19 cellular contexts compared by ENCODE assay signal in genomic region chr15:77698481-77698880, GRCh38.
DNase-seq lines count a peak whose midpoint lies in the region; ATAC-seq and TF ChIP-seq lines count a peak whose summit lies in the region.
"Had no signal": no experiment of that assay in that cellular context is flagged by ENCODE, and none has a peak within 500 bp of the region (broad histone marks: within the 10 kb centered on the region; RNA-seq: fewer than 3 reads in every experiment).

No MANE protein-coding gene starts in this region.

- ATAC-seq in GM18867 (IDR thresholded peaks at IDR 0.05; ENCODE audit: unreplicated experiment): no peak
- ATAC-seq: A549; CD8-positive, alpha-beta T cell had no signal

- H3K4me1 ChIP-seq in H9 (ENCODE audit: insufficient read depth, low read length): no peaks in the 10 kb centered on the region
- H3K4me1 ChIP-seq in neuronal stem cell (ENCODE audit: control insufficient read depth in 2 of 2, insufficient read depth in 1 of 2, low read depth in 1 of 2, low read length in 2 of 2): peaks cover 0 to 2% of the 10 kb centered on the region in 2 donors
- H3K4me1 ChIP-seq: A549; BLaER1 treated with 17β-estradiol and CSF1 and Interleukin-3, amounts not matched to agents 10 nM and 100 nM had no signal

- H2BK12ac ChIP-seq in H9 (ENCODE audit: insufficient read length, low read depth, low read length): no peak overlapping the region
- no peak overlapping the region for H2BK12ac ChIP-seq in neuronal stem cell (ENCODE audit: low read length)

- H3K4me3 ChIP-seq in neuronal stem cell (ENCODE audit: low read length in 2 of 2): no peak overlapping the region
- H3K4me3 ChIP-seq: A549; BLaER1 treated with 17β-estradiol and CSF1 and Interleukin-3, amounts not matched to agents 10 nM and 100 nM had no signal

- H3K79me1 ChIP-seq in H9 (ENCODE audit: insufficient read depth, low read depth, low read length, poor library complexity, severe bottlenecking) (no peaks in the 10 kb centered on the region), neuronal stem cell (ENCODE audit: low read depth, low read length) (no peaks in the 10 kb centered on the region)

- no peak overlapping the region for H2BK20ac ChIP-seq in H9 (ENCODE audit: low read depth, low read length, poor library complexity, severe bottlenecking)

- H3K4me1 Mint-ChIP-seq in H9: peaks cover 4 to 18% of the 10 kb centered on the region in 2 experiments
- H3K4me1 Mint-ChIP-seq: B cell had no signal

- H2AFZ ChIP-seq in H9 (ENCODE audit: low read length): no peak overlapping the region
- H2AFZ ChIP-seq in neuronal stem cell (ENCODE audit: low read length): no peak overlapping the region

- H3K27ac Mint-ChIP-seq in H9: peak overlapping the region in 1 of 3 experiments; percentile 32; a peak in 2 of 7 replicates
- H3K27ac Mint-ChIP-seq: B cell; CD4-positive, alpha-beta T cell; CD8-positive, alpha-beta T cell had no signal

- H3K27me3 Mint-ChIP-seq in H9 (ENCODE audit: low read depth): peaks cover 3% of the 10 kb centered on the region; the same call in 1 of the 2 replicates

- no peak overlapping the region for H3K23ac ChIP-seq in H9 (ENCODE audit: insufficient read length, low read depth, low read length)
- H3K23ac ChIP-seq in neuronal stem cell (ENCODE audit: low read depth, low read length, poor library complexity): peak overlapping the region; percentile 4

- H4K8ac ChIP-seq in H9 (replicated peaks; ENCODE audit: insufficient read length, low read depth, low read length) (no peak overlapping the region), neuronal stem cell (ENCODE audit: low read depth, low read length) (no peak overlapping the region)

- H4K5ac ChIP-seq in H9 (ENCODE audit: insufficient read length, low read depth, low read length): no peak overlapping the region

- no peak overlapping the region for H3K18ac ChIP-seq in H9 (ENCODE audit: insufficient read length, low read depth, low read length)
- H3K18ac ChIP-seq in neuronal stem cell (ENCODE audit: low read length): peak overlapping the region; percentile 51

- no peaks in the 10 kb centered on the region; a peak in 1 of 7 replicates for H3K36me3 Mint-ChIP-seq in H9 (ENCODE audit: insufficient read depth in 1 of 3, low read depth in 3 of 3)
- H3K36me3 Mint-ChIP-seq: CD8-positive, alpha-beta T cell had no signal

- H2BK120ac ChIP-seq in H9 (ENCODE audit: low read depth, low read length, poor library complexity, severe bottlenecking): no peak overlapping the region
- no peak overlapping the region for H2BK120ac ChIP-seq in neuronal stem cell (ENCODE audit: low read depth, low read length)

- H2BK5ac ChIP-seq in H9 (ENCODE audit: insufficient read length, low read length): no peak overlapping the region
- H2BK5ac ChIP-seq in neuronal stem cell (ENCODE audit: low read length): peak overlapping the region; percentile 50

- no peak overlapping the region for H3K4me3 Mint-ChIP-seq in H9
- H3K4me3 Mint-ChIP-seq: B cell; CD4-positive, alpha-beta T cell; CD8-positive, alpha-beta T cell had no signal

- H3K9ac ChIP-seq in H9 (ENCODE audit: extremely low read depth, insufficient read length, low read length): no peak overlapping the region
- H3K9ac ChIP-seq in neuronal stem cell (ENCODE audit: low read depth, low read length, poor library complexity): peak overlapping the region; percentile 10
- H3K9ac ChIP-seq: BLaER1 treated with 17β-estradiol and CSF1 and Interleukin-3, amounts not matched to agents 10 nM and 100 nM had no signal

- no peak overlapping the region for H3T11ph ChIP-seq in H9 (ENCODE audit: low read length)

- H3K36me3 ChIP-seq in neuronal stem cell (replicated peaks in 1 of 2; ENCODE audit: control insufficient read depth in 2 of 2, insufficient read depth in 2 of 2, low read length in 2 of 2): no peaks in the 10 kb centered on the region
- H3K36me3 ChIP-seq: BLaER1 treated with 17β-estradiol and CSF1 and Interleukin-3, amounts not matched to agents 10 nM and 100 nM had no signal

- H3K27me3 ChIP-seq in H9 (ENCODE audit: insufficient read depth, low read length): no peaks in the 10 kb centered on the region
- H3K27me3 ChIP-seq in neuronal stem cell (ENCODE audit: control insufficient read depth in 3 of 3, insufficient read depth in 3 of 3, low read depth in 1 of 3, low read length in 3 of 3): peaks cover 0 to 45% (median 0%) of the 10 kb centered on the region in 3 experiments
- H3K27me3 ChIP-seq: BLaER1 treated with 17β-estradiol and CSF1 and Interleukin-3, amounts not matched to agents 10 nM and 100 nM had no signal

- H3K9me3 ChIP-seq in H9 (ENCODE audit: control insufficient read depth, low read depth, low read length): no peaks in the 10 kb centered on the region
- H3K9me3 ChIP-seq in neuronal stem cell (replicated peaks in 1 of 2; ENCODE audit: control insufficient read depth in 2 of 2, insufficient read depth in 1 of 2, low read depth in 1 of 2, low read length in 2 of 2): peaks cover 0 to 2% of the 10 kb centered on the region in 2 donors
- H3K9me3 ChIP-seq: A549; BLaER1 treated with 17β-estradiol and CSF1 and Interleukin-3, amounts not matched to agents 10 nM and 100 nM had no signal

- WGBS in H9 (ENCODE audit: extremely low coverage, insufficient read length, low lambda C conversion rate): no CpG with 5 or more reads among the region's 10 CpGs
- no CpG with 5 or more reads among the region's 10 CpGs for whole genome bisulfite sequencing in neuronal stem cell (ENCODE audit: extremely low coverage in 2 of 2, insufficient read length in 2 of 2, insufficient replicate concordance in 1 of 2), 2 donors

- no peaks in the 10 kb centered on the region for H4K20me1 ChIP-seq in H9 (ENCODE audit: control insufficient read depth, insufficient read depth, insufficient read length)

- no peaks in the 10 kb centered on the region for H3K79me2 ChIP-seq in H9 (ENCODE audit: insufficient read depth, low read length)

- DNase-seq in H9 (no peak), neuronal stem cell (ENCODE audit: low spot score) (no peak), DMS79 treated with DMSO at 0.1 percent for 48 hours (lab: John Stamatoyannopoulos, UW) (no peak)
- DNase-seq: AML-193; CD4-positive, alpha-beta T cell; CD8-positive, alpha-beta T cell; COR-L47; DMS 273 treated with DMSO at 0.1 percent for 48 hours; DMS153; DMS53; DMS79; GF-D8 had no signal

- H2AK5ac ChIP-seq in H9 (ENCODE audit: insufficient read length, low read length): no peak overlapping the region
- H2AK5ac ChIP-seq in neuronal stem cell (ENCODE audit: low read depth, low read length): no peak overlapping the region

- no peaks in the 10 kb centered on the region for H3K23me2 ChIP-seq in H9 (ENCODE audit: insufficient read length, low read depth, low read length, poor library complexity, severe bottlenecking)

- no peak overlapping the region for H3K4me2 ChIP-seq in H9 (ENCODE audit: insufficient read depth, insufficient read length, low read length)
- H3K4me2 ChIP-seq in neuronal stem cell (ENCODE audit: insufficient read depth, low read length, poor library complexity, severe bottlenecking): no peak overlapping the region
- H3K4me2 ChIP-seq: A549; BLaER1 treated with 17β-estradiol and CSF1 and Interleukin-3, amounts not matched to agents 10 nM and 100 nM had no signal

- H3K14ac ChIP-seq in H9 (ENCODE audit: insufficient read depth, low read length) (peak overlapping the region; percentile 2; the same call in 1 of the 2 replicates), neuronal stem cell (ENCODE audit: low read length) (no peak overlapping the region)

- H3K27ac ChIP-seq in H9 (ENCODE audit: insufficient read length, low read depth, low read length) (no peak overlapping the region), neuronal stem cell (replicated peaks; ENCODE audit: low read length) (no peak overlapping the region), temporal lobe (ENCODE audit: low read depth, low read length) (peak overlapping the region; percentile 34)
- H3K27ac ChIP-seq: 22Rv1; A549; BLaER1 treated with 17β-estradiol and CSF1 and Interleukin-3, amounts not matched to agents 10 nM and 100 nM; C4-2B had no signal

- H3K9me3 Mint-ChIP-seq in H9: no peaks in the 10 kb centered on the region; a peak in 1 of 5 replicates
- H3K9me3 Mint-ChIP-seq: CD4-positive, alpha-beta T cell; CD8-positive, alpha-beta T cell had no signal

- no peak for TF ChIP-seq CTCF in H9 (conservative IDR thresholded peaks at IDR 0.05)

- no peak overlapping the region for H3K4ac ChIP-seq in H9 (ENCODE audit: low read depth, low read length)
- H3K4ac ChIP-seq in neuronal stem cell (ENCODE audit: low read length): no peak overlapping the region

- H4K91ac ChIP-seq in H9 (ENCODE audit: insufficient read length, low read depth, low read length): no peak overlapping the region
- H4K91ac ChIP-seq in neuronal stem cell (ENCODE audit: low read depth, low read length, poor library complexity): no peak overlapping the region

- H2BK15ac ChIP-seq in H9 (ENCODE audit: low read depth, low read length) (no peak overlapping the region), neuronal stem cell (ENCODE audit: low read length) (no peak overlapping the region)

- no peak overlapping the region for H3K56ac ChIP-seq in H9 (ENCODE audit: insufficient read length, low read depth, low read length)
